ENCODE assay signal across 15 cellular contexts in genomic region chr19:9565900-9566705, GRCh38. TPM values are rescaled to one million over a fixed set of nuclear protein-coding genes. Genes with fewer than 3 reads are reported as not detected.
A peak's percentile ranks its signal among the peaks of the same experiment; 100 is the strongest.
DNase-seq lines count a peak whose midpoint lies in the region; ATAC-seq and TF ChIP-seq lines count a peak whose summit lies in the region.
"Had no signal": no experiment of that assay in that cellular context is flagged by ENCODE, and none has a peak within 500 bp of the region (broad histone marks: within the 10 kb centered on the region; RNA-seq: fewer than 3 reads in every experiment).

No MANE protein-coding gene starts in this region.

- no peak for ATAC-seq in GM18520 (IDR thresholded peaks at IDR 0.05; ENCODE audit: unreplicated experiment)
- ATAC-seq: heart right ventricle, sciatic nerve had no signal

- no peak overlapping the region for H3K27ac ChIP-seq in Karpas-422 (ENCODE audit: low read length)
- no peak overlapping the region for H3K27ac ChIP-seq in ascending aorta
- H3K27ac ChIP-seq: heart right ventricle, RWPE1, WERI-Rb-1 had no signal

- H3K36me3 ChIP-seq in Karpas-422 (ENCODE audit: insufficient read depth, low read length) = peaks cover 96% of the 10 kb centered on the region
- H3K36me3 ChIP-seq in ascending aorta = peaks cover 91 to 96% of the 10 kb centered on the region in 2 donors

- peaks cover 83% of the 10 kb centered on the region for H3K36me3 Mint-ChIP-seq in neural crest cell (ENCODE audit: low read depth)

- peaks cover 75% of the 10 kb centered on the region for H3K79me2 ChIP-seq in Karpas-422 (ENCODE audit: low read length)

- peaks cover 31% of the 10 kb centered on the region for H3K9me3 Mint-ChIP-seq in neural crest cell

- H2AFZ ChIP-seq in Karpas-422 (ENCODE audit: low read length) = no peak overlapping the region

- TF ChIP-seq CTCF in cardiac fibroblast (IDR thresholded peaks at IDR 0.05; ENCODE audit: low read depth, low read length) = no peak
- TF ChIP-seq CTCF in neural crest cell (conservative IDR thresholded peaks at IDR 0.05) = no peak
- TF ChIP-seq CTCF in ascending aorta (IDR thresholded peaks at IDR 0.05) = no peak

- no peak overlapping the region for H3K4me2 ChIP-seq in Karpas-422 (ENCODE audit: low read depth, low read length, poor library complexity, severe bottlenecking)

- DNase-seq in NOMO-1 treated with DMSO at 0.1 percent for 48 hours (lab: John Stamatoyannopoulos, UW; ENCODE audit: unreplicated experiment) (peak; percentile 15), NOMO-1 treated with dmso at 0.1 percent for 144 hours (lab: John Stamatoyannopoulos, UW; ENCODE audit: unreplicated experiment) (no peak), Karpas-422 (peak; percentile 68), cardiac fibroblast (ENCODE audit: low read depth in 2 of 2) (peak; percentile 15 to 31), neural crest cell (ENCODE audit: low read depth, low spot score) (no peak), NCI-H2081 (lab: John Stamatoyannopoulos, UW) (no peak), ascending aorta (ENCODE audit: low spot score in 2 of 2) (no peak)
- DNase-seq: heart right ventricle, midbrain, NCI-H1048, WERI-Rb-1 had no signal

- H3K9me2 ChIP-seq in Karpas-422 (replicated peaks; ENCODE audit: insufficient read depth, low read length) = no peaks in the 10 kb centered on the region

- H3K9me3 ChIP-seq in Karpas-422 (ENCODE audit: low read length) (peaks cover 67% of the 10 kb centered on the region), ascending aorta (peaks cover 100% of the 10 kb centered on the region in 2 donors)

- H3K27me3 Mint-ChIP-seq in neural crest cell (ENCODE audit: low read depth) = peaks cover 12% of the 10 kb centered on the region
- H3K27me3 Mint-ChIP-seq: B cell had no signal

- H3K4me1 Mint-ChIP-seq in neural crest cell = no peaks in the 10 kb centered on the region
- H3K4me1 Mint-ChIP-seq: B cell had no signal

- intact Hi-C loops in ascending aorta (cut with DNase I) = no loop called here

- H3K27ac Mint-ChIP-seq in neural crest cell (ENCODE audit: unreplicated experiment) = no peak overlapping the region
- H3K27ac Mint-ChIP-seq: B cell had no signal

- no peaks in the 10 kb centered on the region for H4K20me1 ChIP-seq in Karpas-422 (ENCODE audit: insufficient read depth, low read depth, low read length)

- H3K27me3 ChIP-seq in Karpas-422 (ENCODE audit: low read length) = no peaks in the 10 kb centered on the region
- no peaks in the 10 kb centered on the region for H3K27me3 ChIP-seq in ascending aorta
- H3K27me3 ChIP-seq: heart right ventricle had no signal

- no peak overlapping the region for H3K9ac ChIP-seq in Karpas-422 (ENCODE audit: low read length)

- peak overlapping the region; percentile 25 for H3K4me3 Mint-ChIP-seq in neural crest cell
- H3K4me3 Mint-ChIP-seq: B cell had no signal

- H3K4me3 ChIP-seq in Karpas-422 (ENCODE audit: low read length) = no peak overlapping the region
- H3K4me3 ChIP-seq in cardiac fibroblast (replicated peaks in 1 of 2; ENCODE audit: low read depth in 2 of 2, low read length in 2 of 2) = no peak overlapping the region
- no peak overlapping the region for H3K4me3 ChIP-seq in ascending aorta
- H3K4me3 ChIP-seq: heart right ventricle had no signal

- H3K4me1 ChIP-seq in Karpas-422 (ENCODE audit: low read length) = no peaks in the 10 kb centered on the region
- H3K4me1 ChIP-seq in ascending aorta = no peaks in the 10 kb centered on the region
- H3K4me1 ChIP-seq: heart right ventricle had no signal

RNA-seq across cellular contexts. Expression of gene ZNF121, which starts 18.2 kb away (rescaled TPM):
- 43.0 and 77.6 TPM in 2 replicates for total RNA-seq in Karpas-422 (2014; rRNA removed; shearing (Covaris generic); ENCODE audit: low replicate concordance)
- total RNA-seq in neural crest cell = 71.1 and 78.7 TPM in 2 replicates
- 22.7 TPM for total RNA-seq in ascending aorta

RNA-seq across cellular contexts. Expression of gene ZNF426, which starts 27.7 kb away (rescaled TPM):
- 5.7 and 8.1 TPM in 2 replicates for total RNA-seq in Karpas-422 (2014; rRNA removed; shearing (Covaris generic); ENCODE audit: low replicate concordance)
- 24.5 and 26.7 TPM in 2 replicates for total RNA-seq in neural crest cell
- 24.6 TPM for total RNA-seq in ascending aorta

RNA-seq across cellular contexts. Expression of gene ZNF561, which starts 54.9 kb away (rescaled TPM):
- total RNA-seq in Karpas-422 (2014; rRNA removed; shearing (Covaris generic); ENCODE audit: low replicate concordance) = 16.1 and 35.2 TPM in 2 replicates
- total RNA-seq in neural crest cell (57.7 and 63.9 TPM in 2 replicates), ascending aorta (35.4 TPM)

Comparison
In these comparisons a context has a peak if more than half of its experiments do, and no peak if none do; other contexts are left out.
1. DNase-seq: peak in NOMO-1 treated with DMSO at 0.1 percent for 48 hours (single experiment), Karpas-422 (single experiment) and cardiac fibroblast (2 of 2); none in NOMO-1 treated with dmso at 0.1 percent for 144 hours (single experiment), neural crest cell (single experiment), NCI-H2081 (0 of 2) and ascending aorta (0 of 2).